8 cellular contexts compared by ENCODE assay signal in the genomic region with DNA sequence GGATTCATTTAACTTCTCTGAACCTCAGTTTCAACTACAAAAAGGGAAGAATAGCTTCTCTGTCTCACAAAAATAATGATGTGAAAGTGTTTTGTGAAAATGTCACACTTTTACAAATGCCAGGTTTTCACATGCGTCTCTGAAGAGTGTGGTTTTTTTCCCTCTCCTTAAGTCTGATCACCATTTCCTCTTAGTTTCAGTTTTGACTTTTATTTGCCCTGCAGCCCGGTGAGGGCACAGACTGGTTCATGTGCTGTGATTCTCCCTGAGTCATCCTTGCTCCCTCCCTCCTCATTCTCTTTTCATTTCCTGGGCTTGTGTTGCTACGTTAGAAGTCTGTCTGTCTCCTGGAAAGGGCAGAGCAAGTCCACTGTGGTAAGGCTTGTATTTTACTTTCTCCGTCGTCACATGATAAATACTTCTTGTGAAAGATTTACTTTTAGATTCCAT.
A peak's percentile ranks its signal among the peaks of the same experiment; 100 is the strongest.
DNase-seq lines count a peak whose midpoint lies in the region; ATAC-seq and TF ChIP-seq lines count a peak whose summit lies in the region.

No MANE protein-coding gene starts in this region.

- no peak overlapping the region for H3K4me3 ChIP-seq in mucosa of descending colon

- H3K36me3 Mint-ChIP-seq in activated CD4-positive, alpha-beta T cell treated with anti-CD3 and anti-CD28 coated beads, Interleukin-2, amount 10 ng/mL, durations not matched to agents 7 days and 5 days (ENCODE audit: low read depth): peaks cover 8% of the 10 kb centered on the region

- ATAC-seq in GM21737 (IDR thresholded peaks at IDR 0.05; ENCODE audit: unreplicated experiment) (peak; percentile 89), mucosa of descending colon (peak; percentile 99), HG03135 (IDR thresholded peaks at IDR 0.05; ENCODE audit: unreplicated experiment) (no peak)
- peak; percentile 93 for ATAC-seq in stimulated activated naive CD8-positive, alpha-beta T cell treated with anti-CD3 and anti-CD28 coated beads, Interleukin-15, amount 100 ng/mL, for 72 hours

- intact Hi-C loops in mucosa of descending colon (cut with DNase I, micrococcal nuclease): no loop called here

- no peaks in the 10 kb centered on the region for H3K9me3 ChIP-seq in mucosa of descending colon

- no peaks in the 10 kb centered on the region for H3K9me3 Mint-ChIP-seq in activated CD4-positive, alpha-beta T cell treated with anti-CD3 and anti-CD28 coated beads, Interleukin-2, amount 10 ng/mL, durations not matched to agents 7 days and 5 days
- no peaks in the 10 kb centered on the region for H3K9me3 Mint-ChIP-seq in stimulated activated naive CD8-positive, alpha-beta T cell treated with anti-CD3 and anti-CD28 coated beads, Interleukin-15, amount 100 ng/mL, for 72 hours

- CTCF ChIA-PET in activated CD4-positive, alpha-beta T cell treated with anti-CD3 and anti-CD28 coated beads, Interleukin-2, amount 10 ng/mL, durations not matched to agents 7 days and 5 days (lab: Charles Lee): interaction anchor here (0.6 kb wide), 1 partner anchor 9 kb away, joined by 4 read pairs; no protein-coding TSS in a partner anchor

- H3K4me1 ChIP-seq in mucosa of descending colon (ENCODE audit: low read depth): peaks cover 7% of the 10 kb centered on the region

- peak overlapping the region; percentile 59 for H3K4me3 Mint-ChIP-seq in activated CD4-positive, alpha-beta T cell treated with anti-CD3 and anti-CD28 coated beads, Interleukin-2, amount 10 ng/mL, durations not matched to agents 7 days and 5 days
- H3K4me3 Mint-ChIP-seq in stimulated activated naive CD8-positive, alpha-beta T cell treated with anti-CD3 and anti-CD28 coated beads, Interleukin-15, amount 100 ng/mL, for 72 hours: peak overlapping the region; percentile 45 to 72

- POLR2A ChIA-PET in activated CD4-positive, alpha-beta T cell treated with anti-CD3 and anti-CD28 coated beads, Interleukin-2, amount 10 ng/mL, durations not matched to agents 7 days and 5 days (lab: Charles Lee): no interaction called here

- H3K4me1 Mint-ChIP-seq in activated CD4-positive, alpha-beta T cell treated with anti-CD3 and anti-CD28 coated beads, Interleukin-2, amount 10 ng/mL, durations not matched to agents 7 days and 5 days: peaks cover 17% of the 10 kb centered on the region
- H3K4me1 Mint-ChIP-seq in stimulated activated naive CD8-positive, alpha-beta T cell treated with anti-CD3 and anti-CD28 coated beads, Interleukin-15, amount 100 ng/mL, for 72 hours: peaks cover 20% of the 10 kb centered on the region

- no peaks in the 10 kb centered on the region for H3K27me3 Mint-ChIP-seq in activated CD4-positive, alpha-beta T cell treated with anti-CD3 and anti-CD28 coated beads, Interleukin-2, amount 10 ng/mL, durations not matched to agents 7 days and 5 days
- H3K27me3 Mint-ChIP-seq in stimulated activated naive CD8-positive, alpha-beta T cell treated with anti-CD3 and anti-CD28 coated beads, Interleukin-15, amount 100 ng/mL, for 72 hours: no peaks in the 10 kb centered on the region

- DNase-seq in DMS53 treated with DMSO at 0.1 percent for 48 hours (lab: John Stamatoyannopoulos, UW; ENCODE audit: unreplicated experiment) (peak; percentile 82), Kasumi-1 (lab: John Stamatoyannopoulos, UW) (peak; percentile 65 to 66), epidermal melanocyte (ENCODE audit: insufficient read length, low spot score) (peak; percentile 76), mucosa of descending colon (peak in 2 of 3 donors; percentile 42 to 54)
- DNase-seq in activated CD4-positive, alpha-beta T cell treated with anti-CD3 and anti-CD28 coated beads, Interleukin-2, amount 10 ng/mL, durations not matched to agents 7 days and 5 days: peak; percentile 61
- peak in 1 of 2 donors; percentile 42 for DNase-seq in stimulated activated naive CD8-positive, alpha-beta T cell treated with anti-CD3 and anti-CD28 coated beads, Interleukin-15, amount 100 ng/mL, for 72 hours

- TF ChIP-seq CTCF in mucosa of descending colon (IDR thresholded peaks at IDR 0.05): no peak

- H3K36me3 ChIP-seq in mucosa of descending colon (ENCODE audit: low read depth): no peaks in the 10 kb centered on the region

- H3K27ac Mint-ChIP-seq in activated CD4-positive, alpha-beta T cell treated with anti-CD3 and anti-CD28 coated beads, Interleukin-2, amount 10 ng/mL, durations not matched to agents 7 days and 5 days: peak overlapping the region; percentile 89
- H3K27ac Mint-ChIP-seq in stimulated activated naive CD8-positive, alpha-beta T cell treated with anti-CD3 and anti-CD28 coated beads, Interleukin-15, amount 100 ng/mL, for 72 hours: peak overlapping the region; percentile 86 to 89
